Comparison of ENCODE assay signal across 27 cellular contexts in the genomic region with DNA sequence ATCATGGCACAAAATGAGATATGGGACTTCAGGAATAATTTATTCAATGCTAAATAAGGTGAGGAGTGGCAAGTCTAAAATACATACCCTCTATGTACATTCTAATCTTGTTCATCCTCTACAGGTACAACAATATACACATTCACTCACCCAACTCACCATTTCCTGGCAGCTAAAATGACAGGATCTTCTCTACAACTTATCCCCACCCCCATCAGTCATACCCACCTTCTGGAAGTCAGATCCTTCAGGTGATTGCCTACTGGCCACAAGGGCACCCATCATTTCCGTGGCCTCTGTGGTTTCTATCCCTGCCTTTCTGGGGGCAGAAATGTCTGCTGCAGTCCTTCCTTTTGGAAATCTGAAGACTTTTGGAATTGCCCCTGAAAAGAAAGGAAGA. TPM values are rescaled to one million over a fixed set of nuclear protein-coding genes. Genes with fewer than 3 reads are reported as not detected.
"Had no signal": no experiment of that assay in that cellular context is flagged by ENCODE, and none has a peak within 500 bp of the region (broad histone marks: within the 10 kb centered on the region; RNA-seq: fewer than 3 reads in every experiment).

No MANE protein-coding gene starts in this region.

- H3K27me3 Mint-ChIP-seq: activated CD4-positive, alpha-beta T cell treated with anti-CD3 and anti-CD28 coated beads, Interleukin-2, amount 10 ng/mL, durations not matched to agents 7 days and 5 days; activated naive CD8-positive, alpha-beta T cell treated with anti-CD3 and anti-CD28 coated beads, Interleukin-2, amount 50 U/mL, for 24 hours; activated T-cell treated with anti-CD3 and anti-CD28 coated beads, Interleukin-2, amount 50 U/mL, for 24 hours; naive thymus-derived CD8-positive, alpha-beta T cell had no signal

- FAIRE-seq: small intestine had no signal

- H3K4me1 Mint-ChIP-seq: immature natural killer cell, neural progenitor cell had no signal

- H3K4me3 Mint-ChIP-seq: activated CD4-positive, alpha-beta T cell treated with anti-CD3 and anti-CD28 coated beads, Interleukin-2, amount 10 ng/mL, durations not matched to agents 7 days and 5 days; activated naive CD8-positive, alpha-beta T cell treated with anti-CD3 and anti-CD28 coated beads, Interleukin-2, amount 50 U/mL, for 24 hours; activated T-cell treated with anti-CD3 and anti-CD28 coated beads, Interleukin-2, amount 50 U/mL, for 24 hours; immature natural killer cell; neural progenitor cell; T-helper 2 cell treated with Interferon-gamma antibody and Interleukin-4, amounts not matched to agents 5 μg/mL and 100 μg/mL, for 36 hours had no signal

- DNase-seq: activated CD4-positive, alpha-beta T cell treated with anti-CD3 and anti-CD28 coated beads, Interleukin-2, amount 10 ng/mL, durations not matched to agents 7 days and 5 days; activated CD8-positive, alpha-beta memory T cell treated with anti-CD3 and anti-CD28 coated beads for 24 hours; activated CD8-positive, alpha-beta memory T cell treated with anti-CD3 and anti-CD28 coated beads, Interleukin-2, amount 50 U/mL, for 4 hours; activated naive CD4-positive, alpha-beta T cell treated with Interleukin-2 at 50 U/mL for 16 hours; activated naive CD8-positive, alpha-beta T cell treated with anti-CD3 and anti-CD28 coated beads, Interleukin-2, amount 50 U/mL, for 24 hours; activated T-cell treated with anti-CD3 and anti-CD28 coated beads, Interleukin-2, amount 50 U/mL, for 24 hours; erythroblast; foreskin fibroblast; immature natural killer cell; left lung; naive thymus-derived CD8-positive, alpha-beta T cell; small intestine; stimulated activated CD4-positive, alpha-beta T cell treated with anti-CD3 and anti-CD28 coated beads, Interleukin-15, amount 100 ng/mL, for 24 hours; stimulated activated CD8-positive, alpha-beta memory T cell treated with anti-CD3 and anti-CD28 coated beads, Interleukin-4, amount 100 ng/mL, for 48 hours; upper lobe of left lung had no signal

- H3K9me3 Mint-ChIP-seq: activated CD4-positive, alpha-beta T cell treated with anti-CD3 and anti-CD28 coated beads, Interleukin-2, amount 10 ng/mL, durations not matched to agents 7 days and 5 days; activated naive CD8-positive, alpha-beta T cell treated with anti-CD3 and anti-CD28 coated beads, Interleukin-2, amount 50 U/mL, for 24 hours; activated T-cell treated with anti-CD3 and anti-CD28 coated beads, Interleukin-2, amount 50 U/mL, for 24 hours; activated T-helper 2 cell treated with anti-CD3 and anti-CD28 coated beads, Interferon-gamma antibody, Interleukin-2, Interleukin-4, amounts not matched to agents 10 μg/mL and 5 μg/mL and 100 μg/mL, durations not matched to agents 14 hours and 24 hours and 36 hours; immature natural killer cell; naive thymus-derived CD8-positive, alpha-beta T cell; neural progenitor cell; T-helper 2 cell treated with Interferon-gamma antibody and Interleukin-4, amounts not matched to agents 5 μg/mL and 100 μg/mL, for 36 hours had no signal

- H3K27ac Mint-ChIP-seq: activated CD4-positive, alpha-beta T cell treated with anti-CD3 and anti-CD28 coated beads, Interleukin-2, amount 10 ng/mL, durations not matched to agents 7 days and 5 days; activated naive CD8-positive, alpha-beta T cell treated with anti-CD3 and anti-CD28 coated beads, Interleukin-2, amount 50 U/mL, for 24 hours; activated T-cell treated with anti-CD3 and anti-CD28 coated beads, Interleukin-2, amount 50 U/mL, for 24 hours; activated T-helper 2 cell treated with anti-CD3 and anti-CD28 coated beads, Interferon-gamma antibody, Interleukin-2, Interleukin-4, amounts not matched to agents 10 μg/mL and 5 μg/mL and 100 μg/mL, durations not matched to agents 14 hours and 24 hours and 36 hours; neural progenitor cell; T-helper 2 cell treated with Interferon-gamma antibody and Interleukin-4, amounts not matched to agents 5 μg/mL and 100 μg/mL, for 36 hours had no signal

- ATAC-seq: activated naive CD8-positive, alpha-beta T cell treated with anti-CD3 and anti-CD28 coated beads, Interleukin-2, amount 50 U/mL, for 24 hours; left lung; naive thymus-derived CD8-positive, alpha-beta T cell; sciatic nerve had no signal

- H3K36me3 Mint-ChIP-seq: neural progenitor cell had no signal

RNA-seq across cellular contexts. Expression of a gene that starts 22.8 kb away (rescaled TPM):
- total RNA-seq: fibroblast of lung, osteoblast, thoracic aorta had no signal

RNA-seq across cellular contexts. Expression of a gene that starts 33.4 kb away (rescaled TPM):
- total RNA-seq: activated CD4-positive, alpha-beta T cell treated with anti-CD3 and anti-CD28 coated beads, Interleukin-2, amount 10 ng/mL, durations not matched to agents 7 days and 5 days; activated T-helper 2 cell treated with anti-CD3 and anti-CD28 coated beads, Interferon-gamma antibody, Interleukin-2, Interleukin-4, amounts not matched to agents 10 μg/mL and 5 μg/mL and 100 μg/mL, durations not matched to agents 14 hours and 24 hours and 36 hours; fibroblast of lung; kidney epithelial cell; left lung; lung; mesenteric fat pad; naive thymus-derived CD8-positive, alpha-beta T cell; osteoblast; posterior vena cava; renal cortical epithelial cell; sciatic nerve; thoracic aorta; upper lobe of left lung had no signal
